In genomic region chr19:41131186-41131585, GRCh38 we compare ENCODE assay signal across 17 cellular contexts. TPM values are rescaled to one million over a fixed set of nuclear protein-coding genes. Genes with fewer than 3 reads are reported as not detected.
DNase-seq lines count a peak whose midpoint lies in the region; ATAC-seq and TF ChIP-seq lines count a peak whose summit lies in the region.
"Had no signal": no experiment of that assay in that cellular context is flagged by ENCODE, and none has a peak within 500 bp of the region (broad histone marks: within the 10 kb centered on the region; RNA-seq: fewer than 3 reads in every experiment).

No MANE protein-coding gene starts in this region.

- no peak overlapping the region for H2BK15ac ChIP-seq in mesenchymal stem cell (ENCODE audit: low read depth, poor library complexity, severe bottlenecking)

- 91% methylated on average over 5 of the region's 5 CpGs for whole genome bisulfite sequencing in mesenchymal stem cell

- DNase-seq in CD4-positive, alpha-beta T cell: no peak
- DNase-seq in NCI-H82 treated with DMSO at 0.1 percent for 48 hours (lab: John Stamatoyannopoulos, UW; ENCODE audit: unreplicated experiment) (peak; percentile 23), immature natural killer cell (no peak), posterior vena cava (ENCODE audit: low spot score) (peak; percentile 37), HUDEP-2 (lab: John Stamatoyannopoulos, UW; ENCODE audit: unreplicated experiment in 76 of 76) (no peak), mesenchymal stem cell (no peak)
- DNase-seq: ACHN; CD4-positive, alpha-beta memory T cell; DMS79 treated with DMSO at 0.1 percent for 48 hours; EL had no signal

- ATAC-seq in CD4-positive, alpha-beta T cell (ENCODE audit: poor library complexity): no peak
- ATAC-seq in HG02973 (IDR thresholded peaks at IDR 0.05; ENCODE audit: unreplicated experiment) (no peak), GM21619 (IDR thresholded peaks at IDR 0.05; ENCODE audit: unreplicated experiment) (no peak)
- ATAC-seq: HCT116 had no signal

- H4K8ac ChIP-seq in mesenchymal stem cell (ENCODE audit: low read length): no peak overlapping the region

- no peaks in the 10 kb centered on the region for H3K9me3 Mint-ChIP-seq in CD4-positive, alpha-beta T cell
- H3K9me3 Mint-ChIP-seq in immature natural killer cell: no peaks in the 10 kb centered on the region
- H3K9me3 Mint-ChIP-seq: CD4-positive, alpha-beta memory T cell had no signal

- H3K27me3 Mint-ChIP-seq in CD4-positive, alpha-beta T cell: no peaks in the 10 kb centered on the region
- peaks cover 6 to 17% (median 7%) of the 10 kb centered on the region in 3 donors for H3K27me3 Mint-ChIP-seq in immature natural killer cell (ENCODE audit: low read depth in 3 of 3)

- no peak overlapping the region for H3K4ac ChIP-seq in mesenchymal stem cell (ENCODE audit: low read depth in 1 of 2, low read length in 2 of 2)

- no peak overlapping the region for H3K27ac ChIP-seq in CD4-positive, alpha-beta T cell (ENCODE audit: low read depth, low read length)
- no peak overlapping the region for H3K27ac ChIP-seq in mesenchymal stem cell (ENCODE audit: low read length, poor library complexity, severe bottlenecking)
- H3K27ac ChIP-seq: BLaER1 treated with 17β-estradiol and CSF1 and Interleukin-3, amounts not matched to agents 10 nM and 100 nM had no signal

- H3K9ac ChIP-seq in mesenchymal stem cell (ENCODE audit: low read length): no peak overlapping the region
- H3K9ac ChIP-seq: BLaER1 treated with 17β-estradiol and CSF1 and Interleukin-3, amounts not matched to agents 10 nM and 100 nM had no signal

- no peak overlapping the region for H2BK120ac ChIP-seq in mesenchymal stem cell (ENCODE audit: low read depth, low read length)

- no peak overlapping the region for H3K23ac ChIP-seq in mesenchymal stem cell (ENCODE audit: low read length in 2 of 2)

- no peaks in the 10 kb centered on the region for H3K79me1 ChIP-seq in mesenchymal stem cell (replicated peaks; ENCODE audit: low read length, poor library complexity, severe bottlenecking)

- H2AK5ac ChIP-seq in mesenchymal stem cell (ENCODE audit: low read length, severe bottlenecking): no peak overlapping the region

- no peaks in the 10 kb centered on the region for H3K36me3 Mint-ChIP-seq in CD4-positive, alpha-beta T cell (ENCODE audit: low read depth)
- H3K36me3 Mint-ChIP-seq in immature natural killer cell: no peaks in the 10 kb centered on the region
- H3K36me3 Mint-ChIP-seq: CD4-positive, alpha-beta memory T cell had no signal

- intact Hi-C loops in CD4-positive, alpha-beta T cell (cut with DNase I, micrococcal nuclease): loop anchor here in 1 of 2 experiments (5.0 kb wide), 1 partner anchor 319 kb away; no protein-coding TSS in a partner anchor
- intact Hi-C loops in posterior vena cava (cut with DNase I): loop anchor here in 1 of 2 donors (5.0 kb wide), 1 partner anchor 121 kb away; no protein-coding TSS in a partner anchor

- POLR2A ChIA-PET in CD4-positive, alpha-beta T cell (lab: Charles Lee): no interaction called here

- no peak overlapping the region for H3K4me3 ChIP-seq in mesenchymal stem cell (ENCODE audit: insufficient read depth in 1 of 2, low read depth in 1 of 2, low read length in 2 of 2)
- H3K4me3 ChIP-seq: BLaER1 treated with 17β-estradiol and CSF1 and Interleukin-3, amounts not matched to agents 10 nM and 100 nM had no signal

- H3K4me1 ChIP-seq in mesenchymal stem cell (ENCODE audit: control insufficient read depth, insufficient read depth, low read depth, low read length): peaks cover 5% of the 10 kb centered on the region

- H3K27me3 ChIP-seq in CD4-positive, alpha-beta T cell (ENCODE audit: control insufficient read depth, insufficient read depth, low read length): no peaks in the 10 kb centered on the region
- peaks cover 34 to 37% of the 10 kb centered on the region in 2 experiments for H3K27me3 ChIP-seq in mesenchymal stem cell (ENCODE audit: control insufficient read depth in 1 of 2, insufficient read depth in 1 of 2, low read length in 2 of 2)

- H3K27ac Mint-ChIP-seq in CD4-positive, alpha-beta T cell: no peak overlapping the region
- peak overlapping the region in 4 of 6 donors; percentile 37 to 89 (median 82) for H3K27ac Mint-ChIP-seq in immature natural killer cell

- H3K4me3 Mint-ChIP-seq in CD4-positive, alpha-beta T cell: peak overlapping the region; percentile 18
- H3K4me3 Mint-ChIP-seq in immature natural killer cell: no peak overlapping the region

- H2BK12ac ChIP-seq in mesenchymal stem cell (ENCODE audit: low read length in 2 of 2): no peak overlapping the region

- H2AFZ ChIP-seq in mesenchymal stem cell (ENCODE audit: low read depth, low read length): no peak overlapping the region

- no peak overlapping the region for H2BK5ac ChIP-seq in mesenchymal stem cell (ENCODE audit: low read depth, low read length, poor library complexity, severe bottlenecking)

- no peaks in the 10 kb centered on the region for H3K36me3 ChIP-seq in mesenchymal stem cell (ENCODE audit: control insufficient read depth in 1 of 2, insufficient read depth in 2 of 2, low read depth in 1 of 2, low read length in 2 of 2)
- H3K36me3 ChIP-seq: BLaER1 treated with 17β-estradiol and CSF1 and Interleukin-3, amounts not matched to agents 10 nM and 100 nM had no signal

- no peak overlapping the region for H3K18ac ChIP-seq in mesenchymal stem cell (ENCODE audit: low read depth in 1 of 2, low read length in 2 of 2)

- no peaks in the 10 kb centered on the region for H3K9me3 ChIP-seq in CD4-positive, alpha-beta T cell (ENCODE audit: control insufficient read depth, low read length)
- no peaks in the 10 kb centered on the region for H3K9me3 ChIP-seq in mesenchymal stem cell (ENCODE audit: control insufficient read depth, low read length)
- H3K9me3 ChIP-seq: BLaER1 treated with 17β-estradiol and CSF1 and Interleukin-3, amounts not matched to agents 10 nM and 100 nM had no signal

- no peak overlapping the region for H3K14ac ChIP-seq in mesenchymal stem cell (ENCODE audit: low read length in 2 of 2)

- H3K4me2 ChIP-seq in mesenchymal stem cell (ENCODE audit: low read length, poor library complexity, severe bottlenecking): no peak overlapping the region
- H3K4me2 ChIP-seq: BLaER1 treated with 17β-estradiol and CSF1 and Interleukin-3, amounts not matched to agents 10 nM and 100 nM had no signal

- H4K91ac ChIP-seq in mesenchymal stem cell (ENCODE audit: low read length): no peak overlapping the region

- H3K4me1 Mint-ChIP-seq in CD4-positive, alpha-beta T cell (ENCODE audit: low read depth): peaks cover 35% of the 10 kb centered on the region
- peaks cover 36 to 39% of the 10 kb centered on the region in 2 donors for H3K4me1 Mint-ChIP-seq in immature natural killer cell

- no peak for TF ChIP-seq CTCF in CD4-positive, alpha-beta T cell (IDR thresholded peaks at IDR 0.05)

- CTCF ChIA-PET in CD4-positive, alpha-beta T cell (lab: Charles Lee): no interaction called here

RNA-seq across cellular contexts. Expression of gene CYP2F1, which starts 17.0 kb away (rescaled TPM):
- under 1 TPM; 0.47 to 0.96 TPM for total RNA-seq in CD4-positive, alpha-beta T cell
- not detected for polyA plus RNA-seq in immature natural killer cell
- not detected for total RNA-seq in posterior vena cava
- polyA plus RNA-seq in mesenchymal stem cell (2013, experiment 1 of 2): not detected
- not detected for polyA plus RNA-seq in mesenchymal stem cell (2013, experiment 2 of 2)
- total RNA-seq: A172; CD4-positive, alpha-beta memory T cell; H1; HT-29 had no signal
- polyA plus RNA-seq: CD4-positive, alpha-beta memory T cell had no signal

RNA-seq across cellular contexts. Expression of gene CYP2A13, which starts 42.9 kb away (rescaled TPM):
- not detected for total RNA-seq in CD4-positive, alpha-beta T cell
- polyA plus RNA-seq in immature natural killer cell: not detected
- not detected for total RNA-seq in posterior vena cava
- not detected for polyA plus RNA-seq in mesenchymal stem cell (2013, experiment 1 of 2)
- not detected for polyA plus RNA-seq in mesenchymal stem cell (2013, experiment 2 of 2)
- total RNA-seq: A172; CD4-positive, alpha-beta memory T cell; HT-29 had no signal
- polyA plus RNA-seq: CD4-positive, alpha-beta memory T cell had no signal

Comparison
In these comparisons a context has a peak if more than half of its experiments do, and no peak if none do; other contexts are left out.
1. DNase-seq: peak in NCI-H82 treated with DMSO at 0.1 percent for 48 hours (single experiment) and posterior vena cava (single experiment); none in CD4-positive, alpha-beta T cell (0 of 10), immature natural killer cell (0 of 3), HUDEP-2 (0 of 76) and mesenchymal stem cell (single experiment).